In genomic region chr3:129888739-129889138, GRCh38 we compare ENCODE assay signal across 13 cellular contexts. TPM values are rescaled to one million over a fixed set of nuclear protein-coding genes. Genes with fewer than 3 reads are reported as not detected.
A peak's percentile ranks its signal among the peaks of the same experiment; 100 is the strongest.
DNase-seq lines count a peak whose midpoint lies in the region; ATAC-seq and TF ChIP-seq lines count a peak whose summit lies in the region.
"Had no signal": no experiment of that assay in that cellular context is flagged by ENCODE, and none has a peak within 500 bp of the region (broad histone marks: within the 10 kb centered on the region; RNA-seq: fewer than 3 reads in every experiment).

No MANE protein-coding gene starts in this region.

- H3F3A ChIP-seq in neural cell (ENCODE audit: insufficient read depth, low read length, poor library complexity, severe bottlenecking): no peaks in the 10 kb centered on the region

- H3K4me1 ChIP-seq in DND-41 (ENCODE audit: insufficient read depth, low read length): peaks cover 42% of the 10 kb centered on the region

- DNase-seq in DND-41: no peak
- peak; percentile 12 for DNase-seq in MV-4-11 (lab: John Stamatoyannopoulos, UW)
- DNase-seq in cardiac fibroblast (ENCODE audit: low read depth in 2 of 2): peak; percentile 73 to 93
- no peak for DNase-seq in HuH-7 (ENCODE audit: low spot score)
- DNase-seq in RKO (ENCODE audit: low spot score): no peak
- no peak for DNase-seq in activated gamma-delta T cell (lab: John Stamatoyannopoulos, UW)
- DNase-seq: endodermal cell; GF-D8; left ventricle myocardium inferior; NCI-H69; stimulated activated naive CD8-positive, alpha-beta T cell treated with anti-CD3 and anti-CD28 coated beads, Interleukin-15, Interleukin-2, amounts not matched to agents 100 U/mL and 50 U/mL, for 24 hours had no signal

- no peak for TF ChIP-seq RAD21 in neural cell (conservative IDR thresholded peaks at IDR 0.05)

- no peak for ATAC-seq in DND-41 (ENCODE audit: insufficient read depth, low read depth)
- no peak for ATAC-seq in HG02852 (IDR thresholded peaks at IDR 0.05; ENCODE audit: unreplicated experiment)
- ATAC-seq: stimulated activated naive CD8-positive, alpha-beta T cell treated with anti-CD3 and anti-CD28 coated beads, Interleukin-15, Interleukin-2, amounts not matched to agents 100 U/mL and 50 U/mL, for 24 hours had no signal

- no peaks in the 10 kb centered on the region for H3K9me2 ChIP-seq in neural cell (ENCODE audit: insufficient read depth, low read length)

- no peaks in the 10 kb centered on the region for H3K9me3 ChIP-seq in DND-41 (ENCODE audit: insufficient read depth, low read length, severe bottlenecking)
- no peaks in the 10 kb centered on the region for H3K9me3 ChIP-seq in neural cell (ENCODE audit: low read length)
- H3K9me3 ChIP-seq: left ventricle myocardium inferior had no signal

- no peaks in the 10 kb centered on the region for H3K27me3 ChIP-seq in DND-41 (ENCODE audit: insufficient read depth, low read length, poor library complexity)
- H3K27me3 ChIP-seq in neural cell (ENCODE audit: insufficient read depth, low read depth, low read length): no peaks in the 10 kb centered on the region

- no peak overlapping the region for H3K9ac ChIP-seq in DND-41 (ENCODE audit: low read depth, low read length)
- no peak overlapping the region for H3K9ac ChIP-seq in neural cell (ENCODE audit: low read length)

- no peak overlapping the region for H3K4me3 ChIP-seq in DND-41 (ENCODE audit: low read depth in 1 of 2, low read length in 2 of 2)
- H3K4me3 ChIP-seq in cardiac fibroblast (replicated peaks in 1 of 2; ENCODE audit: low read depth in 2 of 2, low read length in 2 of 2): no peak overlapping the region
- H3K4me3 ChIP-seq in neural cell (ENCODE audit: low read length): peak overlapping the region; percentile 21
- H3K4me3 ChIP-seq: left ventricle myocardium inferior had no signal

- H3K27ac ChIP-seq in DND-41 (ENCODE audit: low read length) (peak overlapping the region; percentile 48; the same call in 1 of the 2 replicates), neural cell (ENCODE audit: low read length) (no peak overlapping the region)

- H3K36me3 ChIP-seq in DND-41 (ENCODE audit: insufficient read depth, low read length): peaks cover 9% of the 10 kb centered on the region
- no peaks in the 10 kb centered on the region for H3K36me3 ChIP-seq in neural cell (ENCODE audit: insufficient read depth, low read length)
- H3K36me3 ChIP-seq: left ventricle myocardium inferior had no signal

- H4K20me1 ChIP-seq in DND-41 (ENCODE audit: insufficient read depth, low read length): peaks cover 9% of the 10 kb centered on the region; the same call in 1 of the 2 replicates
- peaks cover 8% of the 10 kb centered on the region for H4K20me1 ChIP-seq in neural cell (ENCODE audit: insufficient read depth)

- TF ChIP-seq CTCF in DND-41 (IDR thresholded peaks at IDR 0.05; ENCODE audit: borderline replicate concordance, extremely low read depth, low read length, poor library complexity, severe bottlenecking): no peak
- TF ChIP-seq CTCF in cardiac fibroblast (IDR thresholded peaks at IDR 0.05; ENCODE audit: low read depth, low read length): no peak
- no peak for TF ChIP-seq CTCF in neural cell (IDR thresholded peaks at IDR 0.05; ENCODE audit: poor library complexity, severe bottlenecking)

- peaks cover 88% of the 10 kb centered on the region for H3K79me2 ChIP-seq in DND-41 (ENCODE audit: insufficient read depth, low read length)
- H3K79me2 ChIP-seq in neural cell (replicated peaks; ENCODE audit: insufficient read depth, low read length): peaks cover 70% of the 10 kb centered on the region

- H3K4me2 ChIP-seq in DND-41 (ENCODE audit: insufficient read depth, low read length) (no peak overlapping the region), neural cell (ENCODE audit: low read length) (no peak overlapping the region)

- TF ChIP-seq EP300 in neural cell (conservative IDR thresholded peaks at IDR 0.05; ENCODE audit: poor library complexity, severe bottlenecking): no peak

- H2AFZ ChIP-seq in DND-41 (ENCODE audit: low read depth, low read length): no peak overlapping the region
- no peak overlapping the region for H2AFZ ChIP-seq in neural cell (ENCODE audit: low read depth, low read length)

TF ChIP-seq in neural cell, 6 proteins besides CTCF, POLR2A, EP300 and RAD21:
- TF ChIP-seq TAF1 (IDR thresholded peaks at IDR 0.05; ENCODE audit: low read depth) (no peak), MXI1 (conservative IDR thresholded peaks at IDR 0.05; ENCODE audit: poor library complexity, severe bottlenecking) (no peak), REST (IDR thresholded peaks at IDR 0.05; ENCODE audit: borderline replicate concordance) (no peak), EZH2 (IDR thresholded peaks at IDR 0.05; ENCODE audit: borderline replicate concordance, insufficient read depth, low read length, poor library complexity, severe bottlenecking) (no peak), SMC3 (conservative IDR thresholded peaks at IDR 0.05; ENCODE audit: poor library complexity) (no peak), POLR2AphosphoS5 (IDR thresholded peaks at IDR 0.05) (no peak)

RNA-seq across cellular contexts. Expression of gene TMCC1, which starts 4.8 kb away (rescaled TPM):
- 25.0 and 27.1 TPM in 2 replicates for polyA plus RNA-seq in neural cell
- 87.2 and 107 TPM in 2 replicates for polyA minus RNA-seq in neural cell

Comparison
In these comparisons a context has a peak if more than half of its experiments do, and no peak if none do; other contexts are left out.
1. DNase-seq: peak in MV-4-11 (single experiment) and cardiac fibroblast (2 of 2); none in DND-41 (single experiment), HuH-7 (single experiment), RKO (single experiment) and activated gamma-delta T cell (single experiment).